15 cellular contexts compared by ENCODE assay signal in genomic region chr7:96004598-96004997, GRCh38.
DNase-seq lines count a peak whose midpoint lies in the region; ATAC-seq, FAIRE-seq and TF ChIP-seq lines count a peak whose summit lies in the region.
"Had no signal": no experiment of that assay in that cellular context is flagged by ENCODE, and none has a peak within 500 bp of the region (broad histone marks: within the 10 kb centered on the region; RNA-seq: fewer than 3 reads in every experiment).

No MANE protein-coding gene starts in this region.

- H3K4me3 ChIP-seq in HFF-Myc (replicated peaks; ENCODE audit: low read depth, low read length): no peak overlapping the region
- H3K4me3 ChIP-seq in astrocyte (ENCODE audit: insufficient read depth, low read depth, low read length): no peak overlapping the region
- H3K4me3 ChIP-seq in hepatocyte: no peak overlapping the region
- H3K4me3 ChIP-seq: lower lobe of right lung had no signal

- no peak overlapping the region for H3K4me2 ChIP-seq in astrocyte (ENCODE audit: low read length)
- H3K4me2 ChIP-seq in hepatocyte: peak overlapping the region; percentile 14

- H3K27ac Mint-ChIP-seq in astrocyte (ENCODE audit: unreplicated experiment): no peak overlapping the region
- no peak overlapping the region for H3K27ac Mint-ChIP-seq in activated naive CD4-positive, alpha-beta T cell treated with anti-CD3 and anti-CD28 coated beads, Interleukin-2, amount 10 ng/mL, durations not matched to agents 7 days and 5 days
- H3K27ac Mint-ChIP-seq: activated naive CD4-positive, alpha-beta T cell treated with anti-CD3 and anti-CD28 coated beads, Interleukin-2, amount 50 U/mL, for 24 hours; B cell had no signal

- H3K27me3 ChIP-seq in astrocyte (ENCODE audit: insufficient read depth, low read length) (no peaks in the 10 kb centered on the region), hepatocyte (no peaks in the 10 kb centered on the region)

- no peaks in the 10 kb centered on the region for H3K9me3 Mint-ChIP-seq in astrocyte (ENCODE audit: unreplicated experiment)
- H3K9me3 Mint-ChIP-seq in activated naive CD4-positive, alpha-beta T cell treated with anti-CD3 and anti-CD28 coated beads, Interleukin-2, amount 10 ng/mL, durations not matched to agents 7 days and 5 days: no peaks in the 10 kb centered on the region
- H3K9me3 Mint-ChIP-seq: activated naive CD4-positive, alpha-beta T cell treated with anti-CD3 and anti-CD28 coated beads, Interleukin-2, amount 50 U/mL, for 24 hours had no signal

- H3K27ac ChIP-seq in astrocyte (ENCODE audit: low read depth, low read length): no peak overlapping the region
- H3K27ac ChIP-seq in hepatocyte: no peak overlapping the region
- H3K27ac ChIP-seq: lower lobe of right lung had no signal

- peaks cover 2% of the 10 kb centered on the region for H3K4me1 Mint-ChIP-seq in astrocyte (ENCODE audit: low read depth, unreplicated experiment)
- H3K4me1 Mint-ChIP-seq in activated naive CD4-positive, alpha-beta T cell treated with anti-CD3 and anti-CD28 coated beads, Interleukin-2, amount 10 ng/mL, durations not matched to agents 7 days and 5 days: no peaks in the 10 kb centered on the region
- H3K4me1 Mint-ChIP-seq: activated naive CD4-positive, alpha-beta T cell treated with anti-CD3 and anti-CD28 coated beads, Interleukin-2, amount 50 U/mL, for 24 hours; B cell had no signal

- H4K20me1 ChIP-seq in astrocyte (ENCODE audit: insufficient read depth, low read length) (no peaks in the 10 kb centered on the region), hepatocyte (ENCODE audit: insufficient read depth, poor library complexity, severe bottlenecking) (no peaks in the 10 kb centered on the region)

- CTCF ChIA-PET in activated naive CD4-positive, alpha-beta T cell treated with anti-CD3 and anti-CD28 coated beads, Interleukin-2, amount 10 ng/mL, durations not matched to agents 7 days and 5 days (lab: Charles Lee): no interaction called here

- H3K36me3 Mint-ChIP-seq in astrocyte (ENCODE audit: low read depth, unreplicated experiment): no peaks in the 10 kb centered on the region
- no peaks in the 10 kb centered on the region for H3K36me3 Mint-ChIP-seq in activated naive CD4-positive, alpha-beta T cell treated with anti-CD3 and anti-CD28 coated beads, Interleukin-2, amount 10 ng/mL, durations not matched to agents 7 days and 5 days
- H3K36me3 Mint-ChIP-seq: activated naive CD4-positive, alpha-beta T cell treated with anti-CD3 and anti-CD28 coated beads, Interleukin-2, amount 50 U/mL, for 24 hours had no signal

- H3K4me1 ChIP-seq in astrocyte (ENCODE audit: insufficient read depth, low read length): no peaks in the 10 kb centered on the region
- no peaks in the 10 kb centered on the region for H3K4me1 ChIP-seq in hepatocyte (ENCODE audit: insufficient read depth)
- H3K4me1 ChIP-seq: lower lobe of right lung had no signal

- peak; percentile 9 for FAIRE-seq in astrocyte (lab: Jason Lieb, UNC)

- H3K36me3 ChIP-seq in astrocyte (ENCODE audit: insufficient read depth, low read length) (no peaks in the 10 kb centered on the region), hepatocyte (replicated peaks; ENCODE audit: insufficient read depth, low read depth) (no peaks in the 10 kb centered on the region)
- H3K36me3 ChIP-seq: lower lobe of right lung had no signal

- H3K4me3 Mint-ChIP-seq in astrocyte (ENCODE audit: unreplicated experiment): no peak overlapping the region
- no peak overlapping the region for H3K4me3 Mint-ChIP-seq in activated naive CD4-positive, alpha-beta T cell treated with anti-CD3 and anti-CD28 coated beads, Interleukin-2, amount 10 ng/mL, durations not matched to agents 7 days and 5 days
- H3K4me3 Mint-ChIP-seq: activated naive CD4-positive, alpha-beta T cell treated with anti-CD3 and anti-CD28 coated beads, Interleukin-2, amount 50 U/mL, for 24 hours; B cell had no signal

- TF ChIP-seq CTCF in HFF-Myc (IDR thresholded peaks at IDR 0.05; ENCODE audit: low read depth, low read length, missing control alignments): peak; percentile 37
- TF ChIP-seq CTCF in astrocyte (IDR thresholded peaks at IDR 0.05; ENCODE audit: insufficient read depth, low read depth, low read length): no peak
- TF ChIP-seq CTCF in hepatocyte (IDR thresholded peaks at IDR 0.05; ENCODE audit: poor library complexity): peak; percentile 19

- H3K9me3 ChIP-seq in astrocyte (ENCODE audit: insufficient read depth, low read depth, low read length) (no peaks in the 10 kb centered on the region), hepatocyte (ENCODE audit: low read depth) (no peaks in the 10 kb centered on the region)
- H3K9me3 ChIP-seq: lower lobe of right lung had no signal

- no peak overlapping the region for H3K9ac ChIP-seq in astrocyte (ENCODE audit: low read length)

- H2AFZ ChIP-seq in astrocyte (ENCODE audit: low read depth, low read length) (no peak overlapping the region), hepatocyte (no peak overlapping the region)

- H3K79me2 ChIP-seq in astrocyte (ENCODE audit: insufficient read depth, low read length) (no peaks in the 10 kb centered on the region), hepatocyte (no peaks in the 10 kb centered on the region)

- H3K9me2 ChIP-seq in hepatocyte (replicated peaks; ENCODE audit: insufficient read depth): no peaks in the 10 kb centered on the region

- DNase-seq in AG20443 (ENCODE audit: low spot score): peak; percentile 81
- DNase-seq in HFF-Myc (ENCODE audit: extremely low read depth, low read depth): peak; percentile 47
- no peak for DNase-seq in astrocyte (ENCODE audit: low read depth)
- DNase-seq in hepatocyte (ENCODE audit: low spot score): peak; percentile 37
- no peak for DNase-seq in stimulated activated naive CD4-positive, alpha-beta T cell treated with Interleukin-2 at 50 U/mL for 16 hours (lab: John Stamatoyannopoulos, UW)
- no peak for DNase-seq in activated naive CD4-positive, alpha-beta T cell treated with anti-CD3 and anti-CD28 coated beads, Interleukin-2, amount 10 ng/mL, durations not matched to agents 7 days and 5 days
- DNase-seq in NOMO-1 treated with dmso at 0.1 percent for 144 hours (lab: John Stamatoyannopoulos, UW; ENCODE audit: unreplicated experiment): no peak
- DNase-seq: activated CD8-positive, alpha-beta memory T cell treated with anti-CD3 and anti-CD28 coated beads, Interleukin-2, amount 50 U/mL, for 4 hours; DMS53; lower lobe of right lung; NCI-H187 treated with DMSO at 0.1 percent for 48 hours; NCI-H748 treated with DMSO at 0.1 percent for 48 hours had no signal

- H3K27me3 Mint-ChIP-seq in astrocyte (ENCODE audit: low read depth, unreplicated experiment): peaks cover 3% of the 10 kb centered on the region
- H3K27me3 Mint-ChIP-seq in activated naive CD4-positive, alpha-beta T cell treated with anti-CD3 and anti-CD28 coated beads, Interleukin-2, amount 10 ng/mL, durations not matched to agents 7 days and 5 days: no peaks in the 10 kb centered on the region

- ATAC-seq in HG03175 (IDR thresholded peaks at IDR 0.05; ENCODE audit: unreplicated experiment): no peak
- ATAC-seq: lower lobe of right lung had no signal

Comparison
In these comparisons a context has a peak if more than half of its experiments do, and no peak if none do; other contexts are left out.
1. DNase-seq: peak in AG20443 (single experiment), HFF-Myc (single experiment) and hepatocyte (single experiment); none in astrocyte (single experiment), stimulated activated naive CD4-positive, alpha-beta T cell treated with Interleukin-2 at 50 U/mL for 16 hours (single experiment), activated naive CD4-positive, alpha-beta T cell treated with anti-CD3 and anti-CD28 coated beads, Interleukin-2, amount 10 ng/mL, durations not matched to agents 7 days and 5 days (single experiment) and NOMO-1 treated with dmso at 0.1 percent for 144 hours (single experiment).